Comparison of ENCODE assay signal across 18 cellular contexts in the genomic region with DNA sequence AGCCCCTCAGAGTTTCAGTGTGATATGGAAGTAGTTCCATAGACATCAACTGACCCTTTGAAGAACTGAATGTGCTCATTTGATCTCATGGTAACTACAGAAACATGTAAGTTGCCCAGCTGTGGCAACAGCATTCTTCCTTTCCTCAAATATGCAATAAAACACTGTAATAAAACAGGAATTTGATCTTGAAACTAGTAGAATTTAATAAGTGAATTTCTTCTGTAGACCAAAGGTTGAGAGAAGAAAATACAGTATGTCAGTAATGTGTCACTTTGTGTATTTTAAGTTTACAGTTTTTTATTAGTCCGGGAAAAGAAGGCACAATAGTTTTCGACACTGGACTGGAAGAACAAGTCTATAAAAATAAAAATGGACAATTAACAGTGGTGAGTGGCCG. TPM values are rescaled to one million over a fixed set of nuclear protein-coding genes. Genes with fewer than 3 reads are reported as not detected.
DNase-seq lines count a peak whose midpoint lies in the region; ATAC-seq lines count a peak whose summit lies in the region.
"Had no signal": no experiment of that assay in that cellular context is flagged by ENCODE, and none has a peak within 500 bp of the region (broad histone marks: within the 10 kb centered on the region; RNA-seq: fewer than 3 reads in every experiment).

No MANE protein-coding gene starts in this region.

- no peak overlapping the region for H3K27ac Mint-ChIP-seq in activated CD4-positive, alpha-beta T cell treated with anti-CD3 and anti-CD28 coated beads for 36 hours
- H3K27ac Mint-ChIP-seq: activated CD8-positive, alpha-beta memory T cell treated with anti-CD3 and anti-CD28 coated beads, Interleukin-2, amount 10 ng/mL, durations not matched to agents 7 days and 5 days; activated naive CD4-positive, alpha-beta T cell treated with anti-CD3 and anti-CD28 coated beads, Interleukin-2, amount 50 U/mL, for 24 hours; B cell; IgD-negative memory B cell; stimulated activated naive CD8-positive, alpha-beta T cell treated with anti-CD3 and anti-CD28 coated beads, Interleukin-15, Interleukin-2, amounts not matched to agents 100 ng/mL and 50 ng/mL, for 24 hours had no signal

- H3K4me1 ChIP-seq in muscle layer of colon (ENCODE audit: insufficient read depth, low read length): peaks cover 15% of the 10 kb centered on the region

- POLR2A ChIA-PET in activated CD4-positive, alpha-beta T cell treated with anti-CD3 and anti-CD28 coated beads for 36 hours (lab: Charles Lee): no interaction called here

- H3K36me3 ChIP-seq in muscle layer of colon (ENCODE audit: insufficient read depth, low read length): peaks cover 22% of the 10 kb centered on the region

- H3K9ac ChIP-seq in muscle layer of colon (ENCODE audit: low read length): no peak overlapping the region

- no peaks in the 10 kb centered on the region for H3K27me3 Mint-ChIP-seq in activated CD4-positive, alpha-beta T cell treated with anti-CD3 and anti-CD28 coated beads for 36 hours
- H3K27me3 Mint-ChIP-seq: activated CD8-positive, alpha-beta memory T cell treated with anti-CD3 and anti-CD28 coated beads, Interleukin-2, amount 10 ng/mL, durations not matched to agents 7 days and 5 days; activated naive CD4-positive, alpha-beta T cell treated with anti-CD3 and anti-CD28 coated beads, Interleukin-2, amount 50 U/mL, for 24 hours; B cell; central memory CD8-positive, alpha-beta T cell; IgD-negative memory B cell; stimulated activated naive CD8-positive, alpha-beta T cell treated with anti-CD3 and anti-CD28 coated beads, Interleukin-15, Interleukin-2, amounts not matched to agents 100 ng/mL and 50 ng/mL, for 24 hours had no signal

- H3K4me1 Mint-ChIP-seq in activated CD4-positive, alpha-beta T cell treated with anti-CD3 and anti-CD28 coated beads for 36 hours: no peaks in the 10 kb centered on the region
- H3K4me1 Mint-ChIP-seq: activated CD8-positive, alpha-beta memory T cell treated with anti-CD3 and anti-CD28 coated beads, Interleukin-2, amount 10 ng/mL, durations not matched to agents 7 days and 5 days; activated naive CD4-positive, alpha-beta T cell treated with anti-CD3 and anti-CD28 coated beads, Interleukin-2, amount 50 U/mL, for 24 hours; B cell; IgD-negative memory B cell had no signal

- no peak overlapping the region for H3K4me3 ChIP-seq in muscle layer of colon (ENCODE audit: low read depth in 1 of 2, low read length in 2 of 2)
- H3K4me3 ChIP-seq: skin epidermis had no signal

- peaks cover 6% of the 10 kb centered on the region for H3K36me3 Mint-ChIP-seq in activated CD4-positive, alpha-beta T cell treated with anti-CD3 and anti-CD28 coated beads for 36 hours (ENCODE audit: low read depth)
- H3K36me3 Mint-ChIP-seq: IgD-negative memory B cell had no signal

- H3K27ac ChIP-seq in muscle layer of colon (ENCODE audit: low read depth, low read length): peak overlapping the region; percentile 2

- CTCF ChIA-PET in activated CD4-positive, alpha-beta T cell treated with anti-CD3 and anti-CD28 coated beads for 36 hours (lab: Charles Lee): interaction anchor here (1.0 to 2.3 kb wide), 2 partner anchors 12 to 28 kb away, joined by 3 to 7 read pairs; no protein-coding TSS in a partner anchor

- DNase-seq in A172 (ENCODE audit: low spot score) (peak; percentile 3), HCEC 1CT (peak; percentile 33), dedifferentiated amniotic fluid mesenchymal stem cell (ENCODE audit: extremely low spot score) (peak; percentile 72), GOT3 (lab: John Stamatoyannopoulos, UW) (no peak)
- DNase-seq in activated CD4-positive, alpha-beta T cell treated with anti-CD3 and anti-CD28 coated beads for 36 hours: no peak
- DNase-seq: activated CD8-positive, alpha-beta memory T cell treated with anti-CD3 and anti-CD28 coated beads, Interleukin-2, amount 10 ng/mL, durations not matched to agents 7 days and 5 days; erythroblast; NCI-H1436; NCI-H345 had no signal

- no peaks in the 10 kb centered on the region for H3K9me3 Mint-ChIP-seq in activated CD4-positive, alpha-beta T cell treated with anti-CD3 and anti-CD28 coated beads for 36 hours (ENCODE audit: low read depth)
- H3K9me3 Mint-ChIP-seq: activated naive CD4-positive, alpha-beta T cell treated with anti-CD3 and anti-CD28 coated beads, Interleukin-2, amount 50 U/mL, for 24 hours; central memory CD8-positive, alpha-beta T cell; IgD-negative memory B cell; stimulated activated naive CD8-positive, alpha-beta T cell treated with anti-CD3 and anti-CD28 coated beads, Interleukin-15, Interleukin-2, amounts not matched to agents 100 ng/mL and 50 ng/mL, for 24 hours had no signal

- ATAC-seq in GM19328 (IDR thresholded peaks at IDR 0.05; ENCODE audit: unreplicated experiment) (no peak), HG02970 (IDR thresholded peaks at IDR 0.05; ENCODE audit: low FRiP score, unreplicated experiment) (no peak)
- ATAC-seq in activated CD4-positive, alpha-beta T cell treated with anti-CD3 and anti-CD28 coated beads for 36 hours: no peak
- ATAC-seq: activated CD8-positive, alpha-beta memory T cell treated with anti-CD3 and anti-CD28 coated beads, Interleukin-2, amount 10 ng/mL, durations not matched to agents 7 days and 5 days had no signal

- intact Hi-C loops in activated CD4-positive, alpha-beta T cell treated with anti-CD3 and anti-CD28 coated beads for 36 hours (cut with DNase I, micrococcal nuclease): no loop called here

- no peaks in the 10 kb centered on the region for H3K27me3 ChIP-seq in muscle layer of colon (ENCODE audit: control insufficient read depth in 1 of 2, insufficient read depth in 2 of 2, low read length in 2 of 2)

- no peak overlapping the region for H3K4me3 Mint-ChIP-seq in activated CD4-positive, alpha-beta T cell treated with anti-CD3 and anti-CD28 coated beads for 36 hours
- H3K4me3 Mint-ChIP-seq: activated CD8-positive, alpha-beta memory T cell treated with anti-CD3 and anti-CD28 coated beads, Interleukin-2, amount 10 ng/mL, durations not matched to agents 7 days and 5 days; activated naive CD4-positive, alpha-beta T cell treated with anti-CD3 and anti-CD28 coated beads, Interleukin-2, amount 50 U/mL, for 24 hours; B cell; central memory CD8-positive, alpha-beta T cell; IgD-negative memory B cell; stimulated activated naive CD8-positive, alpha-beta T cell treated with anti-CD3 and anti-CD28 coated beads, Interleukin-15, Interleukin-2, amounts not matched to agents 100 ng/mL and 50 ng/mL, for 24 hours had no signal

- H3K9me3 ChIP-seq in muscle layer of colon (ENCODE audit: low read length): no peaks in the 10 kb centered on the region

RNA-seq across cellular contexts. Expression of gene KCTD10, which starts 31.9 kb away (rescaled TPM):
- total RNA-seq in A172 (2014; rRNA removed; shearing (Covaris generic)): 19.6 and 53.6 TPM in 2 replicates
- 10 to 100 TPM; 42.0 to 46.3 TPM for total RNA-seq in activated CD4-positive, alpha-beta T cell treated with anti-CD3 and anti-CD28 coated beads for 36 hours

RNA-seq across cellular contexts. Expression of gene UBE3B, which starts 32.2 kb away (rescaled TPM):
- 28.4 and 30.2 TPM in 2 replicates for total RNA-seq in A172 (2014; rRNA removed; shearing (Covaris generic))
- 10 to 100 TPM; 25.7 to 27.2 TPM for total RNA-seq in activated CD4-positive, alpha-beta T cell treated with anti-CD3 and anti-CD28 coated beads for 36 hours

Comparison
In these comparisons a context has a peak if more than half of its experiments do, and no peak if none do; other contexts are left out.
1. DNase-seq: peak in A172 (single experiment), HCEC 1CT (single experiment) and dedifferentiated amniotic fluid mesenchymal stem cell (single experiment); none in GOT3 (single experiment) and activated CD4-positive, alpha-beta T cell treated with anti-CD3 and anti-CD28 coated beads for 36 hours (single experiment).